Comparison of ENCODE assay signal across 17 cellular contexts in the genomic region with DNA sequence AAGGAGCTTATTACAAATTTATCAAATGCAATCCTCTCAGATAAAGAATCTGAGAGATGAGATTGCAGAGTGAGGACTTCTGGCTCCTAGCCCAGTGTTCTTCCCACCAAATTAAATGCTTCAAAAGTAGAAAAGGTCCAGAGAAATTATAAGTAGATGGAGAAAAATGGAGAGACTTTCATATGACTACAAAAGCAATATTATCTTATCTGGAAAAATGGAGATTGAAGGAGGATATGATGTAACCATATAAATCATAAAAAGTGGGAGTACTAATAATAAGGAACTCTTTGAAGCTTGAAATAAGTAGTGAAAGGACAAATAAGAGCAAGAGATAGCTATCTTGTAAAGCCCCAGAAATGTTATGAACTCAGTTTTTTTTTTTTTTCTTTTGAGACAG. TPM values are rescaled to one million over a fixed set of nuclear protein-coding genes. Genes with fewer than 3 reads are reported as not detected.
A peak's percentile ranks its signal among the peaks of the same experiment; 100 is the strongest.
DNase-seq lines count a peak whose midpoint lies in the region; ATAC-seq and TF ChIP-seq lines count a peak whose summit lies in the region.
"Had no signal": no experiment of that assay in that cellular context is flagged by ENCODE, and none has a peak within 500 bp of the region (broad histone marks: within the 10 kb centered on the region; RNA-seq: fewer than 3 reads in every experiment).

No MANE protein-coding gene starts in this region.

- H3K36me3 ChIP-seq in uterus (no peaks in the 10 kb centered on the region), HAP-1 (replicated peaks) (peaks cover 9% of the 10 kb centered on the region; the same call in 1 of the 2 replicates)

- H3K27me3 ChIP-seq in uterus (no peaks in the 10 kb centered on the region), HAP-1 (ENCODE audit: low read depth) (no peaks in the 10 kb centered on the region)
- H3K27me3 ChIP-seq: SJSA1 had no signal

- H3K4me3 ChIP-seq in uterus: no peak overlapping the region
- H3K4me3 ChIP-seq in HAP-1: no peak overlapping the region
- H3K4me3 ChIP-seq: SJSA1 had no signal

- TF ChIP-seq POLR2A in uterus (IDR thresholded peaks at IDR 0.05): no peak

- ATAC-seq in stimulated activated naive CD8-positive, alpha-beta T cell treated with anti-CD3 and anti-CD28 coated beads, Interleukin-15, Interleukin-2, amounts not matched to agents 100 U/mL and 50 U/mL, for 24 hours: no peak
- no peak for ATAC-seq in activated T-helper 17 cell treated with anti-CD3 and anti-CD28 coated beads, Interleukin-2, amount 50 U/mL, for 72 hours (replicated peaks)
- no peak for ATAC-seq in memory B cell (ENCODE audit: low read depth)

- DNase-seq in stimulated activated naive CD8-positive, alpha-beta T cell treated with anti-CD3 and anti-CD28 coated beads, Interleukin-15, Interleukin-2, amounts not matched to agents 100 U/mL and 50 U/mL, for 24 hours: no peak
- DNase-seq in memory B cell (ENCODE audit: low spot score in 2 of 2) (no peak), uterus (no peak), NCI-H2171 treated with DMSO at 0.1 percent for 48 hours (lab: John Stamatoyannopoulos, UW) (no peak), iPS-NIHi11 (ENCODE audit: low spot score) (no peak), HAP-1 (ENCODE audit: low spot score in 2 of 2) (no peak)
- DNase-seq: activated CD4-positive, alpha-beta T cell treated with anti-CD3 and anti-CD28 coated beads, Interleukin-2, amount 10 ng/mL, durations not matched to agents 7 days and 5 days; activated naive CD4-positive, alpha-beta T cell treated with anti-CD3 and anti-CD28 coated beads, Interleukin-2, amount 50 U/mL, for 16 hours; dermis blood vessel endothelial cell; NCI-H146; NCI-H774; stimulated activated CD4-positive, alpha-beta T cell treated with anti-CD3 and anti-CD28 coated beads, Interleukin-4, amount 100 ng/mL, for 24 hours had no signal

- in situ Hi-C loops in HAP-1 (cut with MboI; ENCODE audit: low sequenced_read_pairs): no loop called here

- intact Hi-C loops in uterus (cut with DNase I; ENCODE audit: low total_unique reads): no loop called here

- peak overlapping the region; percentile 35 for H3K4me3 Mint-ChIP-seq in stimulated activated naive CD8-positive, alpha-beta T cell treated with anti-CD3 and anti-CD28 coated beads, Interleukin-15, Interleukin-2, amounts not matched to agents 100 ng/mL and 50 ng/mL, for 24 hours
- peak overlapping the region; percentile 95 for H3K4me3 Mint-ChIP-seq in activated T-helper 17 cell treated with anti-CD3 and anti-CD28 coated beads, Interleukin-2, amount 50 U/mL, for 72 hours
- H3K4me3 Mint-ChIP-seq in memory B cell: no peak overlapping the region
- H3K4me3 Mint-ChIP-seq: activated CD4-positive, alpha-beta T cell treated with anti-CD3 and anti-CD28 coated beads, Interleukin-2, amount 10 ng/mL, durations not matched to agents 7 days and 5 days had no signal

- H3K27ac ChIP-seq in uterus: peak overlapping the region; percentile 99
- H3K27ac ChIP-seq: SJSA1 had no signal

- H3K4me1 ChIP-seq in uterus (peaks cover 8 to 12% of the 10 kb centered on the region in 2 donors), HAP-1 (peaks cover 19% of the 10 kb centered on the region)

- H3K9me3 Mint-ChIP-seq in stimulated activated naive CD8-positive, alpha-beta T cell treated with anti-CD3 and anti-CD28 coated beads, Interleukin-15, Interleukin-2, amounts not matched to agents 100 ng/mL and 50 ng/mL, for 24 hours: no peaks in the 10 kb centered on the region
- H3K9me3 Mint-ChIP-seq in activated T-helper 17 cell treated with anti-CD3 and anti-CD28 coated beads, Interleukin-2, amount 50 U/mL, for 72 hours: no peaks in the 10 kb centered on the region
- H3K9me3 Mint-ChIP-seq in memory B cell: no peaks in the 10 kb centered on the region

- H3K27ac Mint-ChIP-seq in stimulated activated naive CD8-positive, alpha-beta T cell treated with anti-CD3 and anti-CD28 coated beads, Interleukin-15, Interleukin-2, amounts not matched to agents 100 ng/mL and 50 ng/mL, for 24 hours: peak overlapping the region; percentile 37
- peak overlapping the region; percentile 69 for H3K27ac Mint-ChIP-seq in activated T-helper 17 cell treated with anti-CD3 and anti-CD28 coated beads, Interleukin-2, amount 50 U/mL, for 72 hours
- peak overlapping the region; percentile 58 for H3K27ac Mint-ChIP-seq in memory B cell

- H3K9me3 ChIP-seq in uterus: no peaks in the 10 kb centered on the region
- H3K9me3 ChIP-seq in HAP-1: no peaks in the 10 kb centered on the region
- H3K9me3 ChIP-seq: SJSA1 had no signal

- TF ChIP-seq CTCF in uterus (IDR thresholded peaks at IDR 0.05): no peak

- H3K27me3 Mint-ChIP-seq in stimulated activated naive CD8-positive, alpha-beta T cell treated with anti-CD3 and anti-CD28 coated beads, Interleukin-15, Interleukin-2, amounts not matched to agents 100 ng/mL and 50 ng/mL, for 24 hours: no peaks in the 10 kb centered on the region
- H3K27me3 Mint-ChIP-seq in activated T-helper 17 cell treated with anti-CD3 and anti-CD28 coated beads, Interleukin-2, amount 50 U/mL, for 72 hours: no peaks in the 10 kb centered on the region
- H3K27me3 Mint-ChIP-seq in memory B cell: no peaks in the 10 kb centered on the region
- H3K27me3 Mint-ChIP-seq: activated CD4-positive, alpha-beta T cell treated with anti-CD3 and anti-CD28 coated beads, Interleukin-2, amount 10 ng/mL, durations not matched to agents 7 days and 5 days had no signal

- peaks cover 76% of the 10 kb centered on the region for H3K4me1 Mint-ChIP-seq in stimulated activated naive CD8-positive, alpha-beta T cell treated with anti-CD3 and anti-CD28 coated beads, Interleukin-15, Interleukin-2, amounts not matched to agents 100 ng/mL and 50 ng/mL, for 24 hours (ENCODE audit: low read depth)
- peaks cover 24% of the 10 kb centered on the region for H3K4me1 Mint-ChIP-seq in activated T-helper 17 cell treated with anti-CD3 and anti-CD28 coated beads, Interleukin-2, amount 50 U/mL, for 72 hours
- H3K4me1 Mint-ChIP-seq in memory B cell: peaks cover 25% of the 10 kb centered on the region

- H3K36me3 Mint-ChIP-seq in stimulated activated naive CD8-positive, alpha-beta T cell treated with anti-CD3 and anti-CD28 coated beads, Interleukin-15, Interleukin-2, amounts not matched to agents 100 ng/mL and 50 ng/mL, for 24 hours (ENCODE audit: low read depth): peaks cover 36% of the 10 kb centered on the region
- peaks cover 44% of the 10 kb centered on the region for H3K36me3 Mint-ChIP-seq in activated T-helper 17 cell treated with anti-CD3 and anti-CD28 coated beads, Interleukin-2, amount 50 U/mL, for 72 hours (ENCODE audit: low read depth)
- peaks cover 19% of the 10 kb centered on the region for H3K36me3 Mint-ChIP-seq in memory B cell

RNA-seq across cellular contexts. Expression of a gene that starts 2.9 kb away (rescaled TPM):
- total RNA-seq in activated T-helper 17 cell treated with anti-CD3 and anti-CD28 coated beads, Interleukin-2, amount 50 U/mL, for 72 hours: 10 to 100 TPM; 41.1 to 57.6 TPM
- 100 to 1,000 TPM in 1 of 4 donors, 10 to 100 TPM in 3; 31.0 to 130 (median 46.4) TPM for total RNA-seq in uterus

RNA-seq across cellular contexts. Expression of a gene that starts 3.0 kb away (rescaled TPM):
- total RNA-seq in activated T-helper 17 cell treated with anti-CD3 and anti-CD28 coated beads, Interleukin-2, amount 50 U/mL, for 72 hours: under 1 TPM; 0.11 to 0.87 TPM
- not detected for total RNA-seq in uterus
- total RNA-seq: dermis blood vessel endothelial cell, mesenteric fat pad, renal cortical epithelial cell, SJSA1 had no signal

RNA-seq across cellular contexts. Expression of a gene that starts 58.2 kb away (rescaled TPM):
- total RNA-seq in activated T-helper 17 cell treated with anti-CD3 and anti-CD28 coated beads, Interleukin-2, amount 50 U/mL, for 72 hours: 10 to 100 TPM in 1 of 2 donors, 1 to 10 TPM in 1; 2.6 to 16.9 TPM
- 1 to 10 TPM in 1 of 4 donors, not detected in 3; 1.3 TPM for total RNA-seq in uterus
